ENCODE assay signal across 8 cellular contexts in genomic region chr7:55130079-55130476, GRCh38.
A peak's percentile ranks its signal among the peaks of the same experiment; 100 is the strongest.
DNase-seq lines count a peak whose midpoint lies in the region; TF ChIP-seq lines count a peak whose summit lies in the region.

No MANE protein-coding gene starts in this region.

- WGBS in adrenal gland, 4 donors = 58 to 75% (median 68%) methylated on average over 5 of the region's 5 CpGs

- no peak for TF ChIP-seq POLR2A in adrenal gland (IDR thresholded peaks at IDR 0.05)

- no peak overlapping the region for H3K4me3 ChIP-seq in adrenal gland
- H3K4me3 ChIP-seq in skin epidermis = no peak overlapping the region

- H3K36me3 ChIP-seq in adrenal gland (replicated peaks in 1 of 2) = no peaks in the 10 kb centered on the region

- TF ChIP-seq CTCF in adrenal gland (IDR thresholded peaks at IDR 0.05) = no peak

- intact Hi-C loops in adrenal gland (cut with DNase I) = no loop called here

- no peaks in the 10 kb centered on the region for H3K9me3 ChIP-seq in adrenal gland (replicated peaks in 1 of 3)

- H3K27ac ChIP-seq in adrenal gland (peak overlapping the region in 4 of 5 donors; percentile 15 to 81 (median 44)), skin epidermis (peak overlapping the region in 19 of 21 experiments; percentile 57 to 89 (median 80))

- H3K27me3 ChIP-seq in adrenal gland = no peaks in the 10 kb centered on the region

- DNase-seq in HK-2 (ENCODE audit: unreplicated experiment) = peak; percentile 52
- DNase-seq in adrenal gland = peak in 1 of 7 donors; percentile 9
- DNase-seq in iris pigment epithelial cell (ENCODE audit: low read depth) = peak; percentile 44
- no peak for DNase-seq in GM19238 (ENCODE audit: insufficient read length, low spot score)
- no peak for DNase-seq in NCI-H2081 treated with DMSO at 0.1 percent for 48 hours (lab: John Stamatoyannopoulos, UW)
- DNase-seq in COR-L47 (lab: John Stamatoyannopoulos, UW) = no peak
- no peak for DNase-seq in stimulated activated CD4-positive, alpha-beta T cell treated with anti-CD3 and anti-CD28 coated beads, Interleukin-2, amount 100 ng/mL, for 24 hours

- peaks cover 26 to 53% of the 10 kb centered on the region in 2 donors for H3K4me1 ChIP-seq in adrenal gland (replicated peaks in 1 of 2)

Comparison
In these comparisons a context has a peak if more than half of its experiments do, and no peak if none do; other contexts are left out.
1. DNase-seq: peak in HK-2 (single experiment) and iris pigment epithelial cell (single experiment); none in GM19238 (single experiment), NCI-H2081 treated with DMSO at 0.1 percent for 48 hours (single experiment), COR-L47 (single experiment) and stimulated activated CD4-positive, alpha-beta T cell treated with anti-CD3 and anti-CD28 coated beads, Interleukin-2, amount 100 ng/mL, for 24 hours (0 of 2).